In the genomic region with DNA sequence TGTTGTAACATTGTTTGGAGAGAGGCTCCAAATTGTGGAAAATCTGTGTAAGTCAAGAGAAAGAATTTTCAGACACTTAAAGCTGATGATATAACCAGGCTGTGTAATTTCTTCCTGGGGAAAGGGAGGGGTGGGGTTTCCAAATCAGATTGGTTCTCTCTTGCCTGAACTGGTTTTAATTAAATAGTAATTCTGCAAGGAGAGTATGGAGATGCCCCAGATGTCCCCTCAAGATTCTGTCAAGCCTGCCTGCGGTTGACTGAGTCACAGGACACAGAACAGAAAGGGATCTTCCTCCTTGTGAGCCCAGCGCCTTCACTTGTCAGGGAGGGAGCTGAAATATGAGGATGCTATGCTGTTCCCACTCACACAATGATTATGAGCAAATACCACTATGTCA, we compare ENCODE assay signal across 25 cellular contexts. TPM values are rescaled to one million over a fixed set of nuclear protein-coding genes. Genes with fewer than 3 reads are reported as not detected.
DNase-seq lines count a peak whose midpoint lies in the region; ATAC-seq, FAIRE-seq and TF ChIP-seq lines count a peak whose summit lies in the region.
"Had no signal": no experiment of that assay in that cellular context is flagged by ENCODE, and none has a peak within 500 bp of the region (broad histone marks: within the 10 kb centered on the region; RNA-seq: fewer than 3 reads in every experiment).

No MANE protein-coding gene starts in this region.

- BruUV-seq in Caco-2 (replicated peaks; lab: Mats Ljungman, UMichigan): no TSS peak

- CTCF ChIA-PET in activated CD8-positive, alpha-beta T cell treated with anti-CD3 and anti-CD28 coated beads for 36 hours (lab: Charles Lee): interaction anchor here (1.8 to 2.1 kb wide), 4 partner anchors 9 to 130 kb away, joined by 4 to 7 read pairs (median 6); no protein-coding TSS in a partner anchor
- CTCF ChIA-PET in Caco-2 (lab: Charles Lee): no interaction called here

- 0 out of 2 replicates have a peak overlapping the region, but pooled peaks have one; percentile 5 for H2AFZ ChIP-seq in GM23248

- H3K36me3 ChIP-seq in GM23248 (ENCODE audit: low read depth) (no peaks in the 10 kb centered on the region), Caco-2 (ENCODE audit: control insufficient read depth, insufficient read depth, low read length) (no peaks in the 10 kb centered on the region)
- H3K36me3 ChIP-seq: breast epithelium, Peyer's patch, right lobe of liver had no signal

- H3K27me3 ChIP-seq in GM23248 (replicated peaks; ENCODE audit: insufficient read depth): no peaks in the 10 kb centered on the region
- no peaks in the 10 kb centered on the region for H3K27me3 ChIP-seq in Caco-2 (replicated peaks; ENCODE audit: control insufficient read depth, insufficient read depth, low read length)
- H3K27me3 ChIP-seq: breast epithelium, Peyer's patch, right lobe of liver had no signal

- H3K9me3 Mint-ChIP-seq in activated CD8-positive, alpha-beta T cell treated with anti-CD3 and anti-CD28 coated beads for 36 hours: no peaks in the 10 kb centered on the region
- peaks cover 17% of the 10 kb centered on the region for H3K9me3 Mint-ChIP-seq in Caco-2 (ENCODE audit: unreplicated experiment)
- H3K9me3 Mint-ChIP-seq: activated naive CD4-positive, alpha-beta T cell treated with anti-CD3 and anti-CD28 coated beads, Interleukin-2, amount 10 ng/mL, durations not matched to agents 7 days and 5 days; H9 had no signal

- ATAC-seq in activated CD8-positive, alpha-beta T cell treated with anti-CD3 and anti-CD28 coated beads for 36 hours: peak; percentile 35
- ATAC-seq: left cardiac atrium, mucosa of descending colon, right lobe of liver had no signal

- no peaks in the 10 kb centered on the region for H3K79me2 ChIP-seq in GM23248 (ENCODE audit: insufficient read depth)

- POLR2A ChIA-PET in activated CD8-positive, alpha-beta T cell treated with anti-CD3 and anti-CD28 coated beads for 36 hours (lab: Charles Lee): interaction anchor here (1.0 kb wide), 1 partner anchor 10 kb away, joined by 3 read pairs; no protein-coding TSS in a partner anchor
- POLR2A ChIA-PET in Caco-2 (lab: Charles Lee): no interaction called here

- in situ Hi-C loops in GM23248 (cut with MboI): no loop called here

- peaks cover 8% of the 10 kb centered on the region; the same call in 1 of the 2 replicates for H3K4me1 ChIP-seq in GM23248 (ENCODE audit: insufficient read depth)
- H3K4me1 ChIP-seq in Caco-2: peaks cover 6% of the 10 kb centered on the region; the same call in 1 of the 2 replicates
- H3K4me1 ChIP-seq: breast epithelium had no signal

- H3K9me3 ChIP-seq in GM23248 (ENCODE audit: low read depth) (no peaks in the 10 kb centered on the region), Caco-2 (no peaks in the 10 kb centered on the region)
- H3K9me3 ChIP-seq: breast epithelium, mucosa of descending colon, Peyer's patch, right lobe of liver had no signal

- no peak for TF ChIP-seq CTCF in activated CD8-positive, alpha-beta T cell treated with anti-CD3 and anti-CD28 coated beads for 36 hours (IDR thresholded peaks at IDR 0.05)
- TF ChIP-seq CTCF in Caco-2 (IDR thresholded peaks at IDR 0.05; ENCODE audit: insufficient read depth in 1 of 2, low read depth in 1 of 2, low read length in 1 of 2, severe bottlenecking in 1 of 2, unreplicated experiment in 1 of 2) (no peak), D721Med (IDR thresholded peaks at IDR 0.05; ENCODE audit: insufficient read depth, missing control alignments) (no peak)

- H3K4me2 ChIP-seq in GM23248 (ENCODE audit: unreplicated experiment): no peak overlapping the region

- WGBS in GM23248 (ENCODE audit: low coverage in 1 of 2, low lambda C conversion rate in 2 of 2, missing lambda C conversion rate in 2 of 2), 2 experiments: 0% methylated on average over 2 of the region's 2 CpGs

- intact Hi-C loops in activated CD8-positive, alpha-beta T cell treated with anti-CD3 and anti-CD28 coated beads for 36 hours (cut with micrococcal nuclease): loop anchor here (5.0 kb wide), 1 partner anchor 127 kb away; a partner anchor contains a TSS
- intact Hi-C loops in Caco-2 (cut with micrococcal nuclease; ENCODE audit: unreplicated experiment): no loop called here

- H3F3A ChIP-seq in GM23248 (ENCODE audit: insufficient read depth): no peaks in the 10 kb centered on the region

- H3K4me3 Mint-ChIP-seq in activated CD8-positive, alpha-beta T cell treated with anti-CD3 and anti-CD28 coated beads for 36 hours: no peak overlapping the region
- no peak overlapping the region for H3K4me3 Mint-ChIP-seq in Caco-2 (ENCODE audit: unreplicated experiment)
- H3K4me3 Mint-ChIP-seq: activated naive CD4-positive, alpha-beta T cell treated with anti-CD3 and anti-CD28 coated beads, Interleukin-2, amount 10 ng/mL, durations not matched to agents 7 days and 5 days; H9 had no signal

- no peak overlapping the region for H3K27ac ChIP-seq in GM23248
- H3K27ac ChIP-seq: breast epithelium, dorsolateral prefrontal cortex had no signal

- no peaks in the 10 kb centered on the region for H3K36me3 Mint-ChIP-seq in activated CD8-positive, alpha-beta T cell treated with anti-CD3 and anti-CD28 coated beads for 36 hours (ENCODE audit: low read depth)
- peaks cover 6% of the 10 kb centered on the region for H3K36me3 Mint-ChIP-seq in Caco-2 (ENCODE audit: insufficient read depth, unreplicated experiment)

- peaks cover 6% of the 10 kb centered on the region for H3K27me3 Mint-ChIP-seq in activated CD8-positive, alpha-beta T cell treated with anti-CD3 and anti-CD28 coated beads for 36 hours
- H3K27me3 Mint-ChIP-seq in Caco-2 (ENCODE audit: insufficient read depth, unreplicated experiment): no peaks in the 10 kb centered on the region

- H4K20me1 ChIP-seq in GM23248 (ENCODE audit: insufficient read depth): no peaks in the 10 kb centered on the region

- peak; percentile 59 for DNase-seq in AG20443 (ENCODE audit: low spot score)
- DNase-seq in GM23248: peak; percentile 59
- DNase-seq in activated CD8-positive, alpha-beta T cell treated with anti-CD3 and anti-CD28 coated beads for 36 hours: peak; percentile 34
- peak; percentile 1 for DNase-seq in myocyte (ENCODE audit: low read depth)
- DNase-seq in Caco-2: no peak
- DNase-seq in D721Med (ENCODE audit: insufficient read length, low spot score): no peak
- DNase-seq in COR-L47 (lab: John Stamatoyannopoulos, UW): no peak
- no peak for DNase-seq in DMS53 treated with DMSO at 0.1 percent for 48 hours (lab: John Stamatoyannopoulos, UW; ENCODE audit: unreplicated experiment)
- DNase-seq: activated CD4-positive, CD25-positive, alpha-beta regulatory T cell treated with anti-CD3 and anti-CD28 coated beads, Interleukin-2, amount 50 U/mL, for 72 hours; activated naive CD4-positive, alpha-beta T cell treated with anti-CD3 and anti-CD28 coated beads, Interleukin-2, amount 10 ng/mL, durations not matched to agents 7 days and 5 days; dorsolateral prefrontal cortex; H9; left cardiac atrium; mucosa of descending colon; NCI-H2081 treated with DMSO at 0.1 percent for 48 hours; NCI-H526; occipital lobe; right lobe of liver had no signal

- H3K4me3 ChIP-seq in GM23248: no peak overlapping the region
- no peak overlapping the region for H3K4me3 ChIP-seq in Caco-2 (ENCODE audit: low read depth, low read length)
- H3K4me3 ChIP-seq: breast epithelium, dorsolateral prefrontal cortex, mucosa of descending colon, right lobe of liver had no signal

- H3K27ac Mint-ChIP-seq in activated CD8-positive, alpha-beta T cell treated with anti-CD3 and anti-CD28 coated beads for 36 hours: no peak overlapping the region
- no peak overlapping the region for H3K27ac Mint-ChIP-seq in Caco-2 (ENCODE audit: unreplicated experiment)
- H3K27ac Mint-ChIP-seq: activated naive CD4-positive, alpha-beta T cell treated with anti-CD3 and anti-CD28 coated beads, Interleukin-2, amount 10 ng/mL, durations not matched to agents 7 days and 5 days; H9 had no signal

- H3K9me2 ChIP-seq in GM23248 (ENCODE audit: insufficient read depth): no peaks in the 10 kb centered on the region

- H3K9ac ChIP-seq in GM23248: no peak overlapping the region

- peaks cover 47% of the 10 kb centered on the region for H3K4me1 Mint-ChIP-seq in activated CD8-positive, alpha-beta T cell treated with anti-CD3 and anti-CD28 coated beads for 36 hours (ENCODE audit: low read depth)
- H3K4me1 Mint-ChIP-seq in Caco-2 (ENCODE audit: low read depth, unreplicated experiment): peaks cover 5% of the 10 kb centered on the region

- FAIRE-seq in D721Med (lab: Jason Lieb, UNC): no peak
- FAIRE-seq: GM18507 had no signal

RNA-seq across cellular contexts. Expression of a gene that starts 54.5 kb away (rescaled TPM):
- total RNA-seq in GM23248 (2014; rRNA removed; shearing (Covaris generic)): not detected in 2 replicates
- not detected in 2 replicates for polyA plus RNA-seq in GM23248 (2016; fragmentation: Nextera tagmentation; extraction: Ambion mirVana)
- not detected for total RNA-seq in activated CD8-positive, alpha-beta T cell treated with anti-CD3 and anti-CD28 coated beads for 36 hours
- total RNA-seq in myocyte (not detected in 2 replicates), Caco-2 (2022) (0.07 TPM in 1 of 2 replicates, not detected in the other)
- not detected for polyA plus RNA-seq in myocyte (2012)
- total RNA-seq: H9; left cardiac atrium; MCF 10A; mucosa of descending colon; occipital lobe; Peyer's patch; right lobe of liver; T-helper 1 cell treated with Interleukin-12 subunit alpha and Interleukin-12 subunit beta and Interleukin-4 antibody, amounts not matched to agents 30 ng/mL and 1 ng/mL, for 36 hours; temporal lobe had no signal
- polyA plus RNA-seq: esophagus had no signal

Comparison
In these comparisons a context has a peak if more than half of its experiments do, and no peak if none do; other contexts are left out.
1. DNase-seq: peak in AG20443 (single experiment), GM23248 (single experiment), activated CD8-positive, alpha-beta T cell treated with anti-CD3 and anti-CD28 coated beads for 36 hours (single experiment) and myocyte (single experiment); none in Caco-2 (0 of 2), D721Med (single experiment), COR-L47 (single experiment) and DMS53 treated with DMSO at 0.1 percent for 48 hours (single experiment).